In the genomic region with DNA sequence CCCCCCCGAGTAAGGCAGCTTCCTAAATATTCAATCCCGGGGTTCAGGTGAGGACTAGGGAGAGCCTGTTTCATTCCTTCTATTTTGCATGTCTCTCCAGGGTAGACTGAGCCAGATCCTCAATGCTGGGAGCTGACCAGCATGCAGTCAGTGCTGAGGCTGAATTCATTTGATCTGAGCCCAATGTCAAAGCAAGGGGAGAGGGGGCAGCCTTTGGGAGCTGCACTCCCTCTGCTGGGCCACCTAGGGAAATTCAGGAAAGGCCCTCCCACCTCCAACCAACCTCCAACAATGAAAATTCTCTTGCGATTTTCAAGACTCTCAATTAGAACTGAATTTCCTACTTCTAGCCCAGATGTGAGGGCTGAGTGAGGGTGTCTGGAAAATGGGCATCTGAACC, we compare ENCODE assay signal across 10 cellular contexts.
DNase-seq lines count a peak whose midpoint lies in the region; ATAC-seq, FAIRE-seq and TF ChIP-seq lines count a peak whose summit lies in the region.
"Had no signal": no experiment of that assay in that cellular context is flagged by ENCODE, and none has a peak within 500 bp of the region (broad histone marks: within the 10 kb centered on the region; RNA-seq: fewer than 3 reads in every experiment).

No MANE protein-coding gene starts in this region.

- H3K4ac ChIP-seq in mesendoderm (ENCODE audit: low read depth, low read length) = no peak overlapping the region

- POLR2A ChIA-PET in GM12878 (lab: Charles Lee) = no interaction called here

- FAIRE-seq in GM12878 (lab: Jason Lieb, UNC) = no peak

- WGBS in GM12878 (ENCODE audit: insufficient coverage, insufficient replicate concordance, low lambda C conversion rate, missing lambda C conversion rate) = 22% methylated on average over 3 of the region's 3 CpGs
- WGBS in mesendoderm (ENCODE audit: extremely low coverage, insufficient coverage, low lambda C conversion rate) = no CpG with 5 or more reads among the region's 3 CpGs

- H2BK5ac ChIP-seq in mesendoderm (ENCODE audit: low read length) = no peak overlapping the region

- TF ChIP-seq EP300 in GM12878 (IDR thresholded peaks at IDR 0.05; ENCODE audit: borderline replicate concordance in 1 of 2, control insufficient read depth in 1 of 2, low read depth in 2 of 2, low read length in 2 of 2) = no peak

- H3K9me3 ChIP-seq in DND-41 (ENCODE audit: insufficient read depth, low read length, severe bottlenecking) (no peaks in the 10 kb centered on the region), MM.1S (replicated peaks; ENCODE audit: insufficient read depth, low read length) (no peaks in the 10 kb centered on the region), GM12878 (replicated peaks; ENCODE audit: control insufficient read depth, insufficient read depth, low read length) (no peaks in the 10 kb centered on the region)
- H3K9me3 ChIP-seq: suprapubic skin had no signal

- H2AK5ac ChIP-seq in mesendoderm (ENCODE audit: low read length) = no peak overlapping the region

- DNase-seq in DND-41 = peak; percentile 7
- no peak for DNase-seq in MM.1S
- DNase-seq in GM12878 (ENCODE audit: low read depth, low spot score) = no peak
- DNase-seq in mesendoderm = peak; percentile 86

- ATAC-seq in DND-41 (ENCODE audit: insufficient read depth, low read depth) (no peak; the same call in 2 of the 3 replicates), GM12878 (no peak), GM18861 (IDR thresholded peaks at IDR 0.05; ENCODE audit: unreplicated experiment) (no peak), HG03025 (IDR thresholded peaks at IDR 0.05; ENCODE audit: low FRiP score, unreplicated experiment) (no peak), HG03354 (IDR thresholded peaks at IDR 0.05; ENCODE audit: poor library complexity, severe bottlenecking, unreplicated experiment) (no peak), HG03378 (IDR thresholded peaks at IDR 0.05; ENCODE audit: unreplicated experiment) (no peak)

- no peak overlapping the region for H4K5ac ChIP-seq in mesendoderm (ENCODE audit: low read length)

- H2BK120ac ChIP-seq in mesendoderm (ENCODE audit: low read depth, low read length) = no peak overlapping the region

- no peak overlapping the region for H3K23ac ChIP-seq in mesendoderm (ENCODE audit: low read length)

- in situ Hi-C loops in GM12878 (cut with MboI) = no loop called here

- TF ChIP-seq CTCF in DND-41 (IDR thresholded peaks at IDR 0.05; ENCODE audit: borderline replicate concordance, extremely low read depth, low read length, poor library complexity, severe bottlenecking) (peak; percentile 50), MM.1S (IDR thresholded peaks at IDR 0.05; ENCODE audit: low read length) (peak; percentile 21), GM12878 (IDR thresholded peaks at IDR 0.05 in 2 of 3, conservative IDR thresholded peaks at IDR 0.05 in 1 of 3; ENCODE audit: control insufficient read depth in 2 of 3, extremely low read depth in 1 of 3, insufficient read depth in 1 of 3, low read depth in 3 of 3, low read length in 3 of 3) (peak; percentile 6 to 26 (median 14); a peak in 1 of 6 replicates)

- SMC1A ChIA-PET in GM12878 (lab: Charles Lee; ENCODE audit: uncharacterized antibody, unreplicated experiment) = no interaction called here

- TF ChIP-seq RAD21 in GM12878 (IDR thresholded peaks at IDR 0.05; ENCODE audit: insufficient read depth, low read depth, low read length) = no peak

- H3K4me2 ChIP-seq in DND-41 (ENCODE audit: insufficient read depth, low read length) = no peak overlapping the region
- H3K4me2 ChIP-seq in MM.1S (ENCODE audit: low read depth, low read length) = no peak overlapping the region
- no peak overlapping the region for H3K4me2 ChIP-seq in GM12878 (ENCODE audit: control insufficient read depth, insufficient read depth)
- H3K4me2 ChIP-seq in mesendoderm (ENCODE audit: low read length) = no peak overlapping the region

- H3K36me3 ChIP-seq in DND-41 (ENCODE audit: insufficient read depth, low read length) (no peaks in the 10 kb centered on the region), MM.1S (replicated peaks; ENCODE audit: insufficient read depth, low read length) (no peaks in the 10 kb centered on the region), GM12878 (ENCODE audit: control insufficient read depth in 2 of 2, insufficient read depth in 2 of 2, low read length in 1 of 2) (no peaks in the 10 kb centered on the region), mesendoderm (ENCODE audit: control insufficient read depth, insufficient read depth, low read length) (no peaks in the 10 kb centered on the region)
- H3K36me3 ChIP-seq: suprapubic skin had no signal

- H4K20me1 ChIP-seq in DND-41 (ENCODE audit: insufficient read depth, low read length) (no peaks in the 10 kb centered on the region), MM.1S (ENCODE audit: insufficient read depth, low read length) (no peaks in the 10 kb centered on the region), GM12878 (ENCODE audit: control insufficient read depth, insufficient read depth) (no peaks in the 10 kb centered on the region)

- RAD21 ChIA-PET in GM12878 (lab: Charles Lee; ENCODE audit: unreplicated experiment) = no interaction called here

- no peak overlapping the region for H3K56ac ChIP-seq in mesendoderm (ENCODE audit: low read length)

- H4K8ac ChIP-seq in mesendoderm (ENCODE audit: low read depth, low read length) = no peak overlapping the region

- no peak for TF ChIP-seq POLR2A in GM12878 (IDR thresholded peaks at IDR 0.05; ENCODE audit: low read depth, low read length)

- no peak overlapping the region for H3K18ac ChIP-seq in mesendoderm (ENCODE audit: low read length)

- no peak overlapping the region for H2BK15ac ChIP-seq in mesendoderm (replicated peaks; ENCODE audit: low read depth)

- H3K9ac ChIP-seq in DND-41 (ENCODE audit: low read depth, low read length) (no peak overlapping the region), MM.1S (ENCODE audit: low read length) (no peak overlapping the region), GM12878 (ENCODE audit: control insufficient read depth, insufficient read depth, low read length) (no peak overlapping the region), mesendoderm (ENCODE audit: low read length) (no peak overlapping the region)

- no peaks in the 10 kb centered on the region for H3K79me1 ChIP-seq in mesendoderm (ENCODE audit: low read length)

- no peaks in the 10 kb centered on the region for H3F3A ChIP-seq in MM.1S (ENCODE audit: insufficient read depth, low read length)

- intact Hi-C loops in GM12878 (cut with micrococcal nuclease; ENCODE audit: unreplicated experiment) = no loop called here

- no peaks in the 10 kb centered on the region for H3K9me2 ChIP-seq in MM.1S (replicated peaks; ENCODE audit: insufficient read depth, low read length)

- H3K27me3 ChIP-seq in DND-41 (ENCODE audit: insufficient read depth, low read length, poor library complexity) (peaks cover 8% of the 10 kb centered on the region), MM.1S (replicated peaks; ENCODE audit: insufficient read depth, low read length) (peaks cover 81% of the 10 kb centered on the region), GM12878 (replicated peaks in 1 of 2; ENCODE audit: control insufficient read depth in 2 of 2, insufficient read depth in 2 of 2, low read length in 1 of 2) (no peaks in the 10 kb centered on the region; a peak in 1 of 4 replicates), mesendoderm (ENCODE audit: insufficient read depth, low read length, poor library complexity) (no peaks in the 10 kb centered on the region)

- no peaks in the 10 kb centered on the region for H3K4me1 ChIP-seq in DND-41 (ENCODE audit: insufficient read depth, low read length)
- H3K4me1 ChIP-seq in MM.1S (ENCODE audit: low read length) = no peaks in the 10 kb centered on the region
- no peaks in the 10 kb centered on the region for H3K4me1 ChIP-seq in GM12878 (ENCODE audit: control insufficient read depth, insufficient read depth, low read length)
- no peaks in the 10 kb centered on the region for H3K4me1 ChIP-seq in mesendoderm (ENCODE audit: control insufficient read depth, low read depth, low read length)

- H3K27ac ChIP-seq in DND-41 (ENCODE audit: low read length) = no peak overlapping the region
- H3K27ac ChIP-seq in MM.1S (ENCODE audit: low read length) = no peak overlapping the region
- no peak overlapping the region for H3K27ac ChIP-seq in GM12878 (ENCODE audit: control insufficient read depth, insufficient read depth)
- no peak overlapping the region for H3K27ac ChIP-seq in mesendoderm (ENCODE audit: low read depth, low read length)
- H3K27ac ChIP-seq: SK-N-MC, suprapubic skin had no signal

- H2AFZ ChIP-seq in DND-41 (ENCODE audit: low read depth, low read length) (no peak overlapping the region), MM.1S (ENCODE audit: low read length) (no peak overlapping the region), GM12878 (ENCODE audit: control insufficient read depth, low read depth, low read length) (no peak overlapping the region)

- CTCF ChIA-PET in GM12878 (lab: Yijun Ruan, JAX) = no interaction called here

- H3K4me3 ChIP-seq in DND-41 (ENCODE audit: low read depth in 1 of 2, low read length in 2 of 2) = no peak overlapping the region
- H3K4me3 ChIP-seq in MM.1S (ENCODE audit: low read length) = no peak overlapping the region
- H3K4me3 ChIP-seq in GM12878 = no peak overlapping the region
- H3K4me3 ChIP-seq in mesendoderm (ENCODE audit: low read length) = no peak overlapping the region
- H3K4me3 ChIP-seq: SK-N-MC, suprapubic skin had no signal

- no TSS peak for BruUV-seq in GM12878 (replicated peaks; lab: Mats Ljungman, UMichigan)

- H3K79me2 ChIP-seq in DND-41 (ENCODE audit: insufficient read depth, low read length) (no peaks in the 10 kb centered on the region), MM.1S (ENCODE audit: low read length) (no peaks in the 10 kb centered on the region), GM12878 (ENCODE audit: control insufficient read depth, insufficient read depth, low read length) (no peaks in the 10 kb centered on the region), mesendoderm (ENCODE audit: control insufficient read depth, insufficient read depth, low read length) (no peaks in the 10 kb centered on the region)

Comparison
In these comparisons a context has a peak if more than half of its experiments do, and no peak if none do; other contexts are left out.
1. DNase-seq: peak in DND-41 (single experiment) and mesendoderm (single experiment); none in MM.1S (single experiment) and GM12878 (single experiment).
2. Peak in every context shown above with its lines, with median percentiles within 50 percentile points of each other: CTCF ChIP-seq.